Comparison of ENCODE assay signal across 8 cellular contexts in the genomic region with DNA sequence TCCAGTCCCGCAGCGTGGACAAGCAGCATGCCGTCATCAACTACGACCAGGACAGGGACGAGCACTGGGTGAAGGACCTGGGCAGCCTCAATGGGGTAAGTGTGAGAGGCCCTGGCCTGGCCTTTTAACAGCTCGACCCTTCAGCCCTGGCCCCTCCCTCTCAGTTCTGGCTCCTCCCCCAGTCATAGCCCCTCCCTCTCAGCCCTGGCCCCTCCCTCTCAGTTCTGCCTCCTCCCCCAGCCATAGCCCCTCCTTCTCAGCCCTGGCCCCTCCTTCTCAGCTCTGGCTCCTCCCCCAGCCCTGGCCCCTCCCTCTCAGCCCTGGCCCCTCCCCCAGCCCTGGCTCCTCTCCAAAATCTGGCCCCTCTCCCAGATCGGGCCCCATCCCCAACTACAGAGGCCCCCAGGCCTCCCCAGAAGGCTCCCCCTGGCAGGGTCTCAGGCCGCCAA. TPM values are rescaled to one million over a fixed set of nuclear protein-coding genes. Genes with fewer than 3 reads are reported as not detected.
DNase-seq lines count a peak whose midpoint lies in the region; ATAC-seq and TF ChIP-seq lines count a peak whose summit lies in the region.

No MANE protein-coding gene starts in this region.

- peaks cover 7% of the 10 kb centered on the region for H3K4me1 Mint-ChIP-seq in activated T-helper 1 cell treated with anti-CD3 and anti-CD28 coated beads, Interleukin-12 subunit alpha, Interleukin-12 subunit beta, Interleukin-2, Interleukin-4 antibody, amounts not matched to agents 30 ng/mL and 10 ng/mL and 1 ng/mL, durations not matched to agents 14 hours and 24 hours and 36 hours (ENCODE audit: low read depth)

- H3K9me3 Mint-ChIP-seq in activated T-helper 1 cell treated with anti-CD3 and anti-CD28 coated beads, Interleukin-12 subunit alpha, Interleukin-12 subunit beta, Interleukin-2, Interleukin-4 antibody, amounts not matched to agents 30 ng/mL and 10 ng/mL and 1 ng/mL, durations not matched to agents 14 hours and 24 hours and 36 hours, result no peaks in the 10 kb centered on the region

- ATAC-seq in HG03571 (IDR thresholded peaks at IDR 0.05; ENCODE audit: unreplicated experiment) (no peak), GM18520 (IDR thresholded peaks at IDR 0.05; ENCODE audit: unreplicated experiment) (no peak), HG03457 (IDR thresholded peaks at IDR 0.05; ENCODE audit: unreplicated experiment) (no peak)

- DNase-seq in BE2C (peak; percentile 52), HK-2 (ENCODE audit: unreplicated experiment) (peak; percentile 52), kidney tubule cell (ENCODE audit: low spot score) (peak; percentile 40), midbrain (lab: John Stamatoyannopoulos, UW) (no peak)
- peak; percentile 21 for DNase-seq in activated T-helper 1 cell treated with anti-CD3 and anti-CD28 coated beads, Interleukin-12 subunit alpha, Interleukin-12 subunit beta, Interleukin-2, Interleukin-4 antibody, amounts not matched to agents 30 ng/mL and 10 ng/mL and 1 ng/mL, durations not matched to agents 14 hours and 24 hours and 36 hours (ENCODE audit: low spot score)

- no peaks in the 10 kb centered on the region for H3K27me3 Mint-ChIP-seq in activated T-helper 1 cell treated with anti-CD3 and anti-CD28 coated beads, Interleukin-12 subunit alpha, Interleukin-12 subunit beta, Interleukin-2, Interleukin-4 antibody, amounts not matched to agents 30 ng/mL and 10 ng/mL and 1 ng/mL, durations not matched to agents 14 hours and 24 hours and 36 hours (ENCODE audit: insufficient read depth)

- peaks cover 17% of the 10 kb centered on the region for H3K4me1 ChIP-seq in BE2C

- H3K27me3 ChIP-seq in BE2C, result no peaks in the 10 kb centered on the region

- H3K4me3 Mint-ChIP-seq in activated T-helper 1 cell treated with anti-CD3 and anti-CD28 coated beads, Interleukin-12 subunit alpha, Interleukin-12 subunit beta, Interleukin-2, Interleukin-4 antibody, amounts not matched to agents 30 ng/mL and 10 ng/mL and 1 ng/mL, durations not matched to agents 14 hours and 24 hours and 36 hours, result no peak overlapping the region

- no peak overlapping the region for H3K27ac Mint-ChIP-seq in activated T-helper 1 cell treated with anti-CD3 and anti-CD28 coated beads, Interleukin-12 subunit alpha, Interleukin-12 subunit beta, Interleukin-2, Interleukin-4 antibody, amounts not matched to agents 30 ng/mL and 10 ng/mL and 1 ng/mL, durations not matched to agents 14 hours and 24 hours and 36 hours

- H3K4me3 ChIP-seq in BE2C (ENCODE audit: low read depth, low read length), result no peak overlapping the region

- H3K36me3 ChIP-seq in BE2C, result no peaks in the 10 kb centered on the region

- H3K9me3 ChIP-seq in BE2C, result no peaks in the 10 kb centered on the region

- no peak for TF ChIP-seq CTCF in BE2C (IDR thresholded peaks at IDR 0.05; ENCODE audit: low read depth, low read length)

- intact Hi-C loops in activated T-helper 1 cell treated with anti-CD3 and anti-CD28 coated beads, Interleukin-12 subunit alpha, Interleukin-12 subunit beta, Interleukin-2, Interleukin-4 antibody, amounts not matched to agents 30 ng/mL and 10 ng/mL and 1 ng/mL, durations not matched to agents 14 hours and 24 hours and 36 hours (cut with micrococcal nuclease), result loop anchor here (1.0 kb wide), 3 partner anchors 11 to 108 kb away; a partner anchor contains a TSS

- H3K36me3 Mint-ChIP-seq in activated T-helper 1 cell treated with anti-CD3 and anti-CD28 coated beads, Interleukin-12 subunit alpha, Interleukin-12 subunit beta, Interleukin-2, Interleukin-4 antibody, amounts not matched to agents 30 ng/mL and 10 ng/mL and 1 ng/mL, durations not matched to agents 14 hours and 24 hours and 36 hours (ENCODE audit: low read depth), result no peaks in the 10 kb centered on the region

RNA-seq across cellular contexts. Expression of a gene that starts 11.2 kb away (rescaled TPM):
- 3.4 TPM for polyA plus RNA-seq in BE2C (2012; ENCODE audit: insufficient read depth, insufficient read length, low read depth)
- total RNA-seq in activated T-helper 1 cell treated with anti-CD3 and anti-CD28 coated beads, Interleukin-12 subunit alpha, Interleukin-12 subunit beta, Interleukin-2, Interleukin-4 antibody, amounts not matched to agents 30 ng/mL and 10 ng/mL and 1 ng/mL, durations not matched to agents 14 hours and 24 hours and 36 hours, result 9.8 and 10.7 TPM in 2 replicates

RNA-seq across cellular contexts. Expression of a gene that starts 48.4 kb away (rescaled TPM):
- polyA plus RNA-seq in BE2C (2012; ENCODE audit: insufficient read depth, insufficient read length, low read depth), result 1.9 TPM
- total RNA-seq in activated T-helper 1 cell treated with anti-CD3 and anti-CD28 coated beads, Interleukin-12 subunit alpha, Interleukin-12 subunit beta, Interleukin-2, Interleukin-4 antibody, amounts not matched to agents 30 ng/mL and 10 ng/mL and 1 ng/mL, durations not matched to agents 14 hours and 24 hours and 36 hours, result 0.10 and 0.21 TPM in 2 replicates
